Comparison of ENCODE assay signal across 8 cellular contexts in genomic region chr2:191013876-191014652, GRCh38. TPM values are rescaled to one million over a fixed set of nuclear protein-coding genes. Genes with fewer than 3 reads are reported as not detected.
DNase-seq lines count a peak whose midpoint lies in the region; ATAC-seq and TF ChIP-seq lines count a peak whose summit lies in the region.

Gene STAT1, minus strand, starts transcription at chr2:191014171. Its CDS starts 4,168 bp downstream, at chr2:191010003.

- H2AFZ ChIP-seq in GM23338: peak within 1 kb of the TSS; percentile 79

- TF ChIP-seq CTCF in GM23338 (conservative IDR thresholded peaks at IDR 0.05; ENCODE audit: low read depth in 2 of 2) (no peak), fibroblast of the aortic adventitia (IDR thresholded peaks at IDR 0.05; ENCODE audit: insufficient read depth, low read length) (no peak), nephron (IDR thresholded peaks at IDR 0.05; ENCODE audit: unreplicated experiment in 3 of 3) (peak in 2 of 3 experiments; percentile 9 to 18)

- H3K4me1 Mint-ChIP-seq in GM23338 (no peaks in the 10 kb centered on the region), nephron (no peaks in the 10 kb centered on the region)
- peaks cover 15% of the 10 kb centered on the region for H3K4me1 Mint-ChIP-seq in activated T-helper 17 cell treated with anti-CD3 and anti-CD28 coated beads, Interleukin-2, amount 50 U/mL, for 72 hours

- H3K36me3 ChIP-seq in GM23338 (ENCODE audit: insufficient read depth): 0 out of 2 replicates have a peak, but pooled peaks cover 3% of the 10 kb centered on the region

- H3K9me2 ChIP-seq in GM23338 (ENCODE audit: insufficient read depth): no peaks in the 10 kb centered on the region; the same call in 1 of the 2 replicates

- peak within 1 kb of the TSS; percentile 85 for H3K4me2 ChIP-seq in GM23338

- no peak within 1 kb of the TSS for H3K4me3 Mint-ChIP-seq in GM23338
- no peak within 1 kb of the TSS for H3K4me3 Mint-ChIP-seq in activated T-helper 17 cell treated with anti-CD3 and anti-CD28 coated beads, Interleukin-2, amount 50 U/mL, for 72 hours
- H3K4me3 Mint-ChIP-seq in nephron: no peak within 1 kb of the TSS

- H3K4me3 ChIP-seq in GM23338 (peak within 1 kb of the TSS; percentile 74), fibroblast of the aortic adventitia (ENCODE audit: low read depth, low read length) (peak within 1 kb of the TSS; percentile 95)

- H3K79me2 ChIP-seq in GM23338 (replicated peaks; ENCODE audit: insufficient read depth): peaks cover 19% of the 10 kb centered on the region

- H3K27me3 Mint-ChIP-seq in GM23338 (ENCODE audit: insufficient read depth, low read depth, poor library complexity) (no peaks in the 10 kb centered on the region), nephron (ENCODE audit: low read depth) (peaks cover 10% of the 10 kb centered on the region)
- H3K27me3 Mint-ChIP-seq in activated T-helper 17 cell treated with anti-CD3 and anti-CD28 coated beads, Interleukin-2, amount 50 U/mL, for 72 hours: no peaks in the 10 kb centered on the region

- peaks cover 5% of the 10 kb centered on the region; the same call in 1 of the 2 replicates for H3F3A ChIP-seq in GM23338 (replicated peaks; ENCODE audit: low read depth)

- no peak within 1 kb of the TSS for H3K27ac Mint-ChIP-seq in GM23338
- H3K27ac Mint-ChIP-seq in activated T-helper 17 cell treated with anti-CD3 and anti-CD28 coated beads, Interleukin-2, amount 50 U/mL, for 72 hours: no peak within 1 kb of the TSS
- no peak within 1 kb of the TSS for H3K27ac Mint-ChIP-seq in nephron

- H3K27me3 ChIP-seq in GM23338 (ENCODE audit: insufficient read depth): peaks cover 34% of the 10 kb centered on the region

- H3K9me3 Mint-ChIP-seq in GM23338 (no peaks in the 10 kb centered on the region), nephron (no peaks in the 10 kb centered on the region)
- peaks cover 8% of the 10 kb centered on the region for H3K9me3 Mint-ChIP-seq in activated T-helper 17 cell treated with anti-CD3 and anti-CD28 coated beads, Interleukin-2, amount 50 U/mL, for 72 hours

- peak; percentile 97 for ATAC-seq in GM23338
- peak; percentile 81 for ATAC-seq in activated T-helper 17 cell treated with anti-CD3 and anti-CD28 coated beads, Interleukin-2, amount 50 U/mL, for 72 hours (replicated peaks)
- ATAC-seq in stimulated activated naive CD8-positive, alpha-beta T cell treated with anti-CD3 and anti-CD28 coated beads, Interleukin-15, Interleukin-2, amounts not matched to agents 100 U/mL and 50 U/mL, for 24 hours: peak; percentile 88

- H3K4me1 ChIP-seq in GM23338 (ENCODE audit: insufficient read depth): peaks cover 16% of the 10 kb centered on the region

- peak; percentile 94 for DNase-seq in EL
- peak; percentile 94 for DNase-seq in GM23338 (ENCODE audit: low spot score)
- DNase-seq in Kasumi-1 (lab: John Stamatoyannopoulos, UW): peak; percentile 95 to 97
- peak; percentile 94 for DNase-seq in RPMI8226
- DNase-seq in fibroblast of the aortic adventitia (ENCODE audit: low read depth): peak; percentile 89
- peak; percentile 98 for DNase-seq in stimulated activated naive CD8-positive, alpha-beta T cell treated with anti-CD3 and anti-CD28 coated beads, Interleukin-15, Interleukin-2, amounts not matched to agents 100 U/mL and 50 U/mL, for 24 hours

- no peaks in the 10 kb centered on the region; the same call in none of the 2 replicates for H4K20me1 ChIP-seq in GM23338 (replicated peaks; ENCODE audit: insufficient read depth)

- H3K36me3 Mint-ChIP-seq in GM23338 (ENCODE audit: low read depth) (no peaks in the 10 kb centered on the region), nephron (ENCODE audit: low read depth) (peaks cover 11% of the 10 kb centered on the region)
- H3K36me3 Mint-ChIP-seq in activated T-helper 17 cell treated with anti-CD3 and anti-CD28 coated beads, Interleukin-2, amount 50 U/mL, for 72 hours (ENCODE audit: low read depth): no peaks in the 10 kb centered on the region

- H3K27ac ChIP-seq in GM23338 (ENCODE audit: low read depth): peak within 1 kb of the TSS; percentile 63

TF ChIP-seq in GM23338, 12 proteins besides CTCF, POLR2A, EP300 and RAD21:
- peak; percentile 84 for TF ChIP-seq ETS1 (IDR thresholded peaks at IDR 0.05)
- TF ChIP-seq POLR2AphosphoS5 (IDR thresholded peaks at IDR 0.05; ENCODE audit: low read depth): peak; percentile 98
- no peak for TF ChIP-seq EZH2 (IDR thresholded peaks at IDR 0.05; ENCODE audit: low read depth, unreplicated experiment)
- peak; percentile 83 for TF ChIP-seq CREB1 (CRISPR knock-in tag; IDR thresholded peaks at IDR 0.05; ENCODE audit: low read depth)

RNA-seq across cellular contexts. Expression of gene STAT1, which starts in this region (rescaled TPM):
- total RNA-seq in GM23338 (2014; rRNA removed; shearing (Covaris generic)): 43.2 and 47.4 TPM in 2 replicates
- 15.1 and 16.3 TPM in 2 replicates for polyA plus RNA-seq in GM23338 (2016; fragmentation: Nextera tagmentation; extraction: Ambion mirVana)
- 100 to 1,000 TPM; 163 to 363 TPM for total RNA-seq in activated T-helper 17 cell treated with anti-CD3 and anti-CD28 coated beads, Interleukin-2, amount 50 U/mL, for 72 hours
- 116 and 122 TPM in 2 replicates for total RNA-seq in fibroblast of the aortic adventitia (ENCODE audit: low replicate concordance)

Comparison
In these comparisons a context has a peak if more than half of its experiments do, and no peak if none do; other contexts are left out.
1. Peak in every context shown above with its lines: DNase-seq, ATAC-seq, H3K4me3 ChIP-seq and H3K27ac ChIP-seq.
2. CTCF ChIP-seq: peak in nephron (2 of 3); none in GM23338 (0 of 2) and fibroblast of the aortic adventitia (single experiment).